In the genomic region with DNA sequence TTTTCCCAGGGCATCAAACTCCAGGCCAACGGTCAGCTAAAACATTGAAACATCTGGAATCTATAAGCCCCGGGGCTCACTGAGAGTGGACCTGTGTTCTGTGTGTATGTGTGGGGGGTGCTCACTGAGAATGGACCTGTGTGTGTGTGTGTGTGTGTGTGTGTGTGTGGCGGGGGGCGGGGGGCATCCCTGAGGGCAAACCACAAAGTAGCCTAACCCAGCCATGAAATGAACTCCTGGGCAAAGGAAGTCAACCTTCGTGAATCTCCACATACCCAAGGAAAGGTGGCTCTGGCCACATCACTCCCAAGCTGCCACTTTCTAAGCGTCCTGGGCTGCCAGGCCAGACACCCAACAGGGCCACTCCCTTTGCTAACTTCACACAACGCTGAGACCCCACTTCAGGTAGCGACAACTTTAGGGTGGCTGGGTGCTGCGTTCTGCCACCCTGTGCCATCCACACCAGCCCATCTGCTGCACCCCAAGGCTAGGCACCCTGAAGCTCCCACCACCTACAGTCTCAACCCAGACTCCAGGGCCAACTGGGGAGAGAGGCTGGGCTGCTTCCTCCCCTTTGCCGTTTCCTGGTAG, we compare ENCODE assay signal across 9 cellular contexts. TPM values are rescaled to one million over a fixed set of nuclear protein-coding genes. Genes with fewer than 3 reads are reported as not detected.
DNase-seq lines count a peak whose midpoint lies in the region; ATAC-seq, FAIRE-seq and TF ChIP-seq lines count a peak whose summit lies in the region.
"Had no signal": no experiment of that assay in that cellular context is flagged by ENCODE, and none has a peak within 500 bp of the region (broad histone marks: within the 10 kb centered on the region; RNA-seq: fewer than 3 reads in every experiment).

No MANE protein-coding gene starts in this region.

- H3K9me2 ChIP-seq in SK-N-SH: no peaks in the 10 kb centered on the region

- CTCF ChIA-PET in SK-N-SH (lab: Yijun Ruan, JAX): interaction anchor here (1.2 to 11.7 kb wide), 10 partner anchors 10 to 105 kb away, joined by 3 to 107 read pairs (median 22); partner anchors contain the start of genes ARHGDIA, ASPSCR1, NOTUM and PYCR1

- H4K20me1 ChIP-seq in SK-N-SH (ENCODE audit: insufficient read depth): peaks cover 49% of the 10 kb centered on the region

- POLR2A ChIA-PET in SK-N-SH (lab: Yijun Ruan, JAX): interaction anchor here (0.6 to 5.0 kb wide), 9 partner anchors 9 to 1428 kb away, joined by 3 to 34 read pairs (median 4); partner anchors contain the start of genes ARHGDIA, FASN, NPB and PYCR1

- peaks cover 18% of the 10 kb centered on the region for H3F3A ChIP-seq in SK-N-SH (replicated peaks; ENCODE audit: insufficient read depth)

- no peak for TF ChIP-seq RAD21 in SK-N-SH (IDR thresholded peaks at IDR 0.05; ENCODE audit: low read length)

- H3K79me2 ChIP-seq in SK-N-SH (ENCODE audit: insufficient read depth): peaks cover 61% of the 10 kb centered on the region

- H3K27me3 Mint-ChIP-seq in activated naive CD8-positive, alpha-beta T cell treated with anti-CD3 and anti-CD28 coated beads, Interleukin-2, amount 50 U/mL, for 24 hours: peaks cover 4% of the 10 kb centered on the region

- DNase-seq in SK-N-SH (no peak), kidney epithelial cell (ENCODE audit: low read depth) (no peak), HTR-8/SVneo (ENCODE audit: insufficient read length, low spot score) (no peak), NCI-H748 treated with DMSO at 0.1 percent for 48 hours (lab: John Stamatoyannopoulos, UW) (no peak)
- no peak for DNase-seq in activated naive CD8-positive, alpha-beta T cell treated with anti-CD3 and anti-CD28 coated beads, Interleukin-2, amount 50 U/mL, for 24 hours

- no peak for ATAC-seq in SK-N-SH treated with all-trans-retinoic acid at 6 μM for 48 hours
- ATAC-seq in activated naive CD8-positive, alpha-beta T cell treated with anti-CD3 and anti-CD28 coated beads, Interleukin-2, amount 50 U/mL, for 24 hours: no peak
- ATAC-seq in HG03139 (IDR thresholded peaks at IDR 0.05; ENCODE audit: unreplicated experiment): no peak

- peak overlapping the region; percentile 79 for H3K27ac Mint-ChIP-seq in activated naive CD8-positive, alpha-beta T cell treated with anti-CD3 and anti-CD28 coated beads, Interleukin-2, amount 50 U/mL, for 24 hours

- no peak overlapping the region for H2AFZ ChIP-seq in SK-N-SH (ENCODE audit: low read depth)

- peaks cover 27% of the 10 kb centered on the region for H3K4me1 Mint-ChIP-seq in activated naive CD8-positive, alpha-beta T cell treated with anti-CD3 and anti-CD28 coated beads, Interleukin-2, amount 50 U/mL, for 24 hours

- 53% methylated on average over 10 of the region's 10 CpGs for WGBS in SK-N-SH (ENCODE audit: low lambda C conversion rate)

- no peak for TF ChIP-seq CTCF in SK-N-SH (IDR thresholded peaks at IDR 0.05)
- TF ChIP-seq CTCF in kidney epithelial cell (IDR thresholded peaks at IDR 0.05; ENCODE audit: insufficient read depth, low read length, poor library complexity, severe bottlenecking): no peak

- H3K36me3 Mint-ChIP-seq in activated naive CD8-positive, alpha-beta T cell treated with anti-CD3 and anti-CD28 coated beads, Interleukin-2, amount 50 U/mL, for 24 hours (ENCODE audit: low read depth): peaks cover 3% of the 10 kb centered on the region

- H3K4me3 Mint-ChIP-seq in activated naive CD8-positive, alpha-beta T cell treated with anti-CD3 and anti-CD28 coated beads, Interleukin-2, amount 50 U/mL, for 24 hours: peak overlapping the region; percentile 83

- H3K4me1 ChIP-seq in SK-N-SH (ENCODE audit: control insufficient read depth in 1 of 2, insufficient read depth in 2 of 2, low read depth in 1 of 2, low read length in 1 of 2): peaks cover 20 to 31% of the 10 kb centered on the region in 2 experiments; a peak in 2 of 4 replicates

- H3K9me3 ChIP-seq in SK-N-SH: no peaks in the 10 kb centered on the region

- H3K27me3 ChIP-seq in SK-N-SH (ENCODE audit: insufficient read depth) (no peaks in the 10 kb centered on the region), kidney epithelial cell (ENCODE audit: control insufficient read depth, insufficient read depth, low read length) (peaks cover 9% of the 10 kb centered on the region)

- FAIRE-seq in HTR-8/SVneo (lab: Jason Lieb, UNC): no peak
- FAIRE-seq: endometrium had no signal

- H3K4me3 ChIP-seq in SK-N-SH (ENCODE audit: low read depth in 2 of 2, low read length in 1 of 2) (peak overlapping the region; percentile 70 to 92), kidney epithelial cell (ENCODE audit: low read depth, low read length) (peak overlapping the region; percentile 81)

- H3K27ac ChIP-seq in SK-N-SH (ENCODE audit: low read depth in 2 of 2, low read length in 1 of 2) (peak overlapping the region; percentile 72 to 85), temporal lobe (ENCODE audit: low read depth, low read length) (peak overlapping the region; percentile 78)

- no peak for TF ChIP-seq EP300 in SK-N-SH (IDR thresholded peaks at IDR 0.05; ENCODE audit: borderline replicate concordance in 1 of 2, low read depth in 1 of 2, low read length in 1 of 2)

- peak overlapping the region; percentile 87 for H3K4me2 ChIP-seq in SK-N-SH

- H3K36me3 ChIP-seq in SK-N-SH (replicated peaks in 1 of 2; ENCODE audit: control insufficient read depth in 1 of 2, insufficient read depth in 2 of 2, low read length in 1 of 2) (peaks cover 9 to 18% of the 10 kb centered on the region in 2 experiments), kidney epithelial cell (ENCODE audit: control insufficient read depth, insufficient read depth, low read length) (peaks cover 1% of the 10 kb centered on the region)

- H3K9me3 Mint-ChIP-seq in activated naive CD8-positive, alpha-beta T cell treated with anti-CD3 and anti-CD28 coated beads, Interleukin-2, amount 50 U/mL, for 24 hours: no peaks in the 10 kb centered on the region

- H3K9ac ChIP-seq in SK-N-SH: peak overlapping the region; percentile 91; the same call in 1 of the 2 replicates

TF ChIP-seq in SK-N-SH, 30 proteins besides CTCF, POLR2A, EP300 and RAD21:
- no peak for TF ChIP-seq EZH2phosphoT487 (IDR thresholded peaks at IDR 0.05; ENCODE audit: borderline replicate concordance, low read depth)
- no peak for TF ChIP-seq YY1 (IDR thresholded peaks at IDR 0.05; ENCODE audit: low read depth)
- no peak for TF ChIP-seq JUND (IDR thresholded peaks at IDR 0.05)
- TF ChIP-seq NRF1 (IDR thresholded peaks at IDR 0.05; ENCODE audit: low read depth, low read length): no peak
- TF ChIP-seq GATA2 (CRISPR knock-in tag; IDR thresholded peaks at IDR 0.05): no peak
- TF ChIP-seq RFX5 (IDR thresholded peaks at IDR 0.05; ENCODE audit: low read length): no peak
- no peak for TF ChIP-seq TEAD4 (IDR thresholded peaks at IDR 0.05; ENCODE audit: borderline replicate concordance, insufficient read depth)

TF ChIP-seq in SK-N-SH treated with all-trans-retinoic acid at 6 μM for 48 hours, 23 proteins besides CTCF, POLR2A, EP300 and RAD21 (continues in another document):
- TF ChIP-seq, protein P1, sequence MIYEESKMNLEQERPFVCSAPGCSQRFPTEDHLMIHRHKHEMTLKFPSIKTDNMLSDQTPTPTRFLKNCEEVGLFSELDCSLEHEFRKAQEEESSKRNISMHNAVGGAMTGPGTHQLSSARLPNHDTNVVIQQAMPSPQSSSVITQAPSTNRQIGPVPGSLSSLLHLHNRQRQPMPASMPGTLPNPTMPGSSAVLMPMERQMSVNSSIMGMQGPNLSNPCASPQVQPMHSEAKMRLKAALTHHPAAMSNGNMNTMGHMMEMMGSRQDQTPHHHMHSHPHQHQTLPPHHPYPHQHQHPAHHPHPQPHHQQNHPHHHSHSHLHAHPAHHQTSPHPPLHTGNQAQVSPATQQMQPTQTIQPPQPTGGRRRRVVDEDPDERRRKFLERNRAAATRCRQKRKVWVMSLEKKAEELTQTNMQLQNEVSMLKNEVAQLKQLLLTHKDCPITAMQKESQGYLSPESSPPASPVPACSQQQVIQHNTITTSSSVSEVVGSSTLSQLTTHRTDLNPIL (CRISPR knock-in tag; IDR thresholded peaks at IDR 0.05; ENCODE audit: low read depth): no peak
- no peak for TF ChIP-seq ZNF565 (CRISPR knock-in tag; conservative IDR thresholded peaks at IDR 0.05; ENCODE audit: low read depth)
- no peak for TF ChIP-seq OSR1 (CRISPR knock-in tag; IDR thresholded peaks at IDR 0.05)
- TF ChIP-seq ARNTL (CRISPR knock-in tag; IDR thresholded peaks at IDR 0.05; ENCODE audit: borderline replicate concordance, low read depth): no peak

RNA-seq across cellular contexts. Expression of gene MAFG, which starts 1.6 kb away (rescaled TPM):
- 30.3 and 38.7 TPM in 2 replicates for polyA plus RNA-seq in SK-N-SH (2012; rRNA removed)
- polyA plus RNA-seq in SK-N-SH (2012; cell fraction: cytosol; rRNA removed): 22.2 and 29.1 TPM in 2 replicates
- polyA plus RNA-seq in SK-N-SH (2012; cell fraction: nucleus; rRNA removed): 88.8 and 95.8 TPM in 2 replicates
- total RNA-seq in kidney epithelial cell (39.7 and 41.1 TPM in 2 replicates), temporal lobe (11.3 TPM)

RNA-seq across cellular contexts. Expression of gene SIRT7, which starts 8.0 kb away (rescaled TPM):
- 32.6 and 34.1 TPM in 2 replicates for polyA plus RNA-seq in SK-N-SH (2012; rRNA removed)
- 10.3 and 12.3 TPM in 2 replicates for polyA plus RNA-seq in SK-N-SH (2012; cell fraction: cytosol; rRNA removed)
- 182 and 254 TPM in 2 replicates for polyA plus RNA-seq in SK-N-SH (2012; cell fraction: nucleus; rRNA removed)
- total RNA-seq in kidney epithelial cell (26.4 and 31.3 TPM in 2 replicates), temporal lobe (8.6 TPM)

RNA-seq across cellular contexts. Expression of gene PYCR1, which starts 11.1 kb away (rescaled TPM):
- polyA plus RNA-seq in SK-N-SH (2012; rRNA removed): 121 and 165 TPM in 2 replicates
- 52.8 and 102 TPM in 2 replicates for polyA plus RNA-seq in SK-N-SH (2012; cell fraction: cytosol; rRNA removed)
- 77.3 and 103 TPM in 2 replicates for polyA plus RNA-seq in SK-N-SH (2012; cell fraction: nucleus; rRNA removed)
- total RNA-seq in kidney epithelial cell (132 and 166 TPM in 2 replicates), temporal lobe (13.8 TPM)

RNA-seq across cellular contexts. Expression of gene PCYT2, which starts 14.8 kb away (rescaled TPM):
- 46.2 and 54.1 TPM in 2 replicates for polyA plus RNA-seq in SK-N-SH (2012; rRNA removed)
- polyA plus RNA-seq in SK-N-SH (2012; cell fraction: cytosol; rRNA removed): 23.8 and 36.1 TPM in 2 replicates
- 97.5 and 110 TPM in 2 replicates for polyA plus RNA-seq in SK-N-SH (2012; cell fraction: nucleus; rRNA removed)
- total RNA-seq in kidney epithelial cell (30.4 and 41.1 TPM in 2 replicates), temporal lobe (24.6 TPM)

RNA-seq across cellular contexts. Expression of gene MYADML2, which starts 21.1 kb away (rescaled TPM):
- polyA plus RNA-seq in SK-N-SH (2012; rRNA removed): not detected in 2 replicates
- polyA plus RNA-seq in SK-N-SH (2012; cell fraction: cytosol; rRNA removed): not detected in 2 replicates
- polyA plus RNA-seq in SK-N-SH (2012; cell fraction: nucleus; rRNA removed): not detected in 2 replicates
- total RNA-seq in kidney epithelial cell (not detected in 2 replicates), temporal lobe (not detected)
